30 cellular contexts compared by ENCODE assay signal in genomic region chr11:94658386-94658785, GRCh38.
DNase-seq lines count a peak whose midpoint lies in the region; ATAC-seq and TF ChIP-seq lines count a peak whose summit lies in the region.
"Had no signal": no experiment of that assay in that cellular context is flagged by ENCODE, and none has a peak within 500 bp of the region (broad histone marks: within the 10 kb centered on the region; RNA-seq: fewer than 3 reads in every experiment).

No MANE protein-coding gene starts in this region.

- ATAC-seq in right lobe of liver (no peak), HG03095 (IDR thresholded peaks at IDR 0.05; ENCODE audit: unreplicated experiment) (no peak)
- ATAC-seq: HCT116, natural killer cell had no signal

- TF ChIP-seq POLR2A in prostate gland (IDR thresholded peaks at IDR 0.05) (no peak), right lobe of liver (IDR thresholded peaks at IDR 0.05) (no peak)

- TF ChIP-seq CTCF in LNCaP clone FGC (IDR thresholded peaks at IDR 0.05; ENCODE audit: control insufficient read depth, extremely low read depth, insufficient read depth) (no peak), prostate gland (IDR thresholded peaks at IDR 0.05) (no peak), right lobe of liver (IDR thresholded peaks at IDR 0.05) (no peak)

- H3K27ac ChIP-seq in prostate gland (peak overlapping the region in 1 of 2 donors; percentile 76), right lobe of liver (no peak overlapping the region)
- H3K27ac ChIP-seq: epithelial cell of prostate, Peyer's patch, psoas muscle, SJCRH30 had no signal

- intact Hi-C loops in prostate gland (cut with DNase I): no loop called here
- intact Hi-C loops in right lobe of liver (cut with DNase I): no loop called here

- 18% methylated on average over 5 of the region's 5 CpGs for WGBS in prostate gland
- 52% methylated on average over 5 of the region's 5 CpGs for WGBS in right lobe of liver (ENCODE audit: insufficient coverage, low coverage, low lambda C conversion rate, missing lambda C conversion rate)

- H3K27me3 ChIP-seq in prostate gland (replicated peaks; ENCODE audit: insufficient read depth) (no peaks in the 10 kb centered on the region), right lobe of liver (no peaks in the 10 kb centered on the region)
- H3K27me3 ChIP-seq: Peyer's patch, SJCRH30 had no signal

- peak; percentile 1 for DNase-seq in NCI-H2029 (lab: John Stamatoyannopoulos, UW)
- DNase-seq in NCI-H2029 treated with DMSO at 0.1 percent for 48 hours (lab: John Stamatoyannopoulos, UW): no peak
- peak; percentile 87 for DNase-seq in LNCaP clone FGC (ENCODE audit: low read depth)
- peak; percentile 21 for DNase-seq in dermis blood vessel endothelial cell
- DNase-seq in prostate gland (ENCODE audit: low spot score): peak; percentile 82
- no peak for DNase-seq in right lobe of liver
- no peak for DNase-seq in activated CD4-positive, alpha-beta T cell treated with anti-CD3 and anti-CD28 coated beads for 1 hour
- DNase-seq: 8988T; activated CD4-positive, alpha-beta T cell treated with anti-CD3 and anti-CD28 coated beads, Interleukin-2, amount 10 ng/mL, durations not matched to agents 24 days and 14 days; activated effector memory CD4-positive, alpha-beta T cell treated with Interleukin-2 at 50 U/mL for 16 hours; anterior cingulate cortex; C1 segment of cervical spinal cord; DND-41; effector CD4-positive, alpha-beta T cell; GF-D8; midbrain; MV-4-11; natural killer cell; NCI-H526; nucleus accumbens; Peyer's patch; psoas muscle; SJCRH30; stimulated activated CD4-positive, alpha-beta T cell treated with anti-CD3 and anti-CD28 coated beads, Interleukin-15, amount 100 ng/mL, for 24 hours; substantia nigra; SW 1271 had no signal

- no peaks in the 10 kb centered on the region for H3K4me1 ChIP-seq in prostate gland (replicated peaks)
- no peaks in the 10 kb centered on the region for H3K4me1 ChIP-seq in right lobe of liver
- H3K4me1 ChIP-seq: Peyer's patch, psoas muscle, SJCRH30 had no signal

- H3K9me3 ChIP-seq in prostate gland: no peaks in the 10 kb centered on the region
- no peaks in the 10 kb centered on the region for H3K9me3 ChIP-seq in right lobe of liver
- H3K9me3 ChIP-seq: Caco-2, Peyer's patch, SJCRH30 had no signal

- H3K36me3 ChIP-seq in prostate gland: no peaks in the 10 kb centered on the region
- no peaks in the 10 kb centered on the region for H3K36me3 ChIP-seq in right lobe of liver
- H3K36me3 ChIP-seq: Peyer's patch, SJCRH30 had no signal

- H3K4me3 ChIP-seq in LNCaP clone FGC (ENCODE audit: low read depth, low read length) (no peak overlapping the region), prostate gland (no peak overlapping the region), right lobe of liver (no peak overlapping the region)
- H3K4me3 ChIP-seq: Peyer's patch, psoas muscle, SJCRH30 had no signal

Comparison
In these comparisons a context has a peak if more than half of its experiments do, and no peak if none do; other contexts are left out.
1. DNase-seq: peak in NCI-H2029 (single experiment), LNCaP clone FGC (single experiment), dermis blood vessel endothelial cell (single experiment) and prostate gland (single experiment); none in NCI-H2029 treated with DMSO at 0.1 percent for 48 hours (single experiment), right lobe of liver (0 of 3) and activated CD4-positive, alpha-beta T cell treated with anti-CD3 and anti-CD28 coated beads for 1 hour (single experiment).